Comparison of ENCODE assay signal across 1 cellular context in genomic region chr18:49811151-49811938, GRCh38.
TF ChIP-seq lines count a peak whose summit lies in the region.

No MANE protein-coding gene starts in this region.

TF ChIP-seq in HEK293, 187 proteins besides CTCF, POLR2A, EP300 and RAD21 (continued from another document):
- TF ChIP-seq PRDM4 (tag by site-specific recombination; IDR thresholded peaks at IDR 0.05) (0 out of 2 replicates have a peak, but pooled peaks have one; percentile 7), ZXDB (tag by site-specific recombination; IDR thresholded peaks at IDR 0.05) (0 out of 2 replicates have a peak, but pooled peaks have one; percentile 18)
